ENCODE assay signal across 25 cellular contexts in genomic region chr15:31752363-31752762, GRCh38.
DNase-seq lines count a peak whose midpoint lies in the region; ATAC-seq and TF ChIP-seq lines count a peak whose summit lies in the region.
"Had no signal": no experiment of that assay in that cellular context is flagged by ENCODE, and none has a peak within 500 bp of the region (broad histone marks: within the 10 kb centered on the region; RNA-seq: fewer than 3 reads in every experiment).

No MANE protein-coding gene starts in this region.

- peak; percentile 1 for DNase-seq in IMR-90
- peak; percentile 11 for DNase-seq in SW480 (ENCODE audit: low spot score)
- DNase-seq in fibroblast of peridontal ligament (ENCODE audit: extremely low read depth) = peak; percentile 17
- DNase-seq in skeletal muscle cell (ENCODE audit: low read depth) = peak; percentile 4
- no peak for DNase-seq in tibial nerve (ENCODE audit: low spot score in 2 of 2)
- DNase-seq in activated CD8-positive, alpha-beta T cell treated with anti-CD3 and anti-CD28 coated beads, Interleukin-2, amount 10 ng/mL, durations not matched to agents 7 days and 5 days = no peak
- no peak for DNase-seq in MM.1S
- DNase-seq: activated CD4-positive, alpha-beta T cell treated with anti-CD3 and anti-CD28 coated beads for 36 hours; activated CD8-positive, alpha-beta memory T cell treated with anti-CD3 and anti-CD28 coated beads, Interleukin-2, amount 10 ng/mL, durations not matched to agents 7 days and 5 days; CD8-positive, alpha-beta memory T cell; glutamatergic neuron; KG1; left lung; NCI-H2107; NCI-H524; posterior cingulate gyrus; sigmoid colon; stimulated activated CD4-positive, alpha-beta T cell treated with anti-CD3 and anti-CD28 coated beads, Interleukin-1b, Interleukin-23, amount 100 ng/mL, for 48 hours; stimulated activated naive B cell treated with anti-CD40 and anti-IgM and Interleukin-4, amounts not matched to agents 10 μg/mL and 1 μg/mL and 100 μg/mL, for 72 hours; T-cell; tibial artery had no signal

- H3K56ac ChIP-seq in IMR-90 (ENCODE audit: extremely low read depth, insufficient read depth, low read length) = no peak overlapping the region

- H3K79me1 ChIP-seq in IMR-90 (ENCODE audit: low read depth in 1 of 2, low read length in 2 of 2) = no peaks in the 10 kb centered on the region

- no peak overlapping the region for H3K14ac ChIP-seq in IMR-90 (replicated peaks; ENCODE audit: low read depth, low read length)

- no peak overlapping the region for H3K4me3 Mint-ChIP-seq in activated CD8-positive, alpha-beta T cell treated with anti-CD3 and anti-CD28 coated beads, Interleukin-2, amount 10 ng/mL, durations not matched to agents 7 days and 5 days
- H3K4me3 Mint-ChIP-seq: activated CD4-positive, alpha-beta T cell treated with anti-CD3 and anti-CD28 coated beads for 36 hours; activated CD8-positive, alpha-beta memory T cell treated with anti-CD3 and anti-CD28 coated beads, Interleukin-2, amount 10 ng/mL, durations not matched to agents 7 days and 5 days; CD8-positive, alpha-beta memory T cell; dendritic cell treated with granulocyte-macrophage colony-stimulating factor and Interleukin-4, amounts not matched to agents 40 ng/mL and 50 ng/mL, for 4 days; nephron; stimulated activated naive B cell treated with anti-CD40 and anti-IgM and Interleukin-4, amounts not matched to agents 10 μg/mL and 1 μg/mL and 100 μg/mL, for 72 hours; T-cell had no signal

- H3K4me1 Mint-ChIP-seq in activated CD8-positive, alpha-beta T cell treated with anti-CD3 and anti-CD28 coated beads, Interleukin-2, amount 10 ng/mL, durations not matched to agents 7 days and 5 days (ENCODE audit: low read depth) = no peaks in the 10 kb centered on the region
- H3K4me1 Mint-ChIP-seq: activated CD4-positive, alpha-beta T cell treated with anti-CD3 and anti-CD28 coated beads for 36 hours; activated CD8-positive, alpha-beta memory T cell treated with anti-CD3 and anti-CD28 coated beads, Interleukin-2, amount 10 ng/mL, durations not matched to agents 7 days and 5 days; CD8-positive, alpha-beta memory T cell; nephron; stimulated activated naive B cell treated with anti-CD40 and anti-IgM and Interleukin-4, amounts not matched to agents 10 μg/mL and 1 μg/mL and 100 μg/mL, for 72 hours; T-cell had no signal

- H3K18ac ChIP-seq in IMR-90 (ENCODE audit: low read depth, low read length) = no peak overlapping the region

- intact Hi-C loops in IMR-90 (cut with micrococcal nuclease) = no loop called here

- no peaks in the 10 kb centered on the region for H3K79me2 ChIP-seq in MM.1S (ENCODE audit: low read length)

- H4K20me1 ChIP-seq in IMR-90 (ENCODE audit: insufficient read depth, low read length) (no peaks in the 10 kb centered on the region), MM.1S (ENCODE audit: insufficient read depth, low read length) (no peaks in the 10 kb centered on the region)

- H3K9me3 Mint-ChIP-seq in activated CD8-positive, alpha-beta T cell treated with anti-CD3 and anti-CD28 coated beads, Interleukin-2, amount 10 ng/mL, durations not matched to agents 7 days and 5 days (ENCODE audit: insufficient read depth) = no peaks in the 10 kb centered on the region
- H3K9me3 Mint-ChIP-seq: activated T-helper 2 cell treated with anti-CD3 and anti-CD28 coated beads, Interferon-gamma antibody, Interleukin-2, Interleukin-4, amounts not matched to agents 10 μg/mL and 5 μg/mL and 100 μg/mL, durations not matched to agents 14 hours and 24 hours and 36 hours; dendritic cell treated with granulocyte-macrophage colony-stimulating factor and Interleukin-4, amounts not matched to agents 40 ng/mL and 50 ng/mL, for 4 days had no signal

- TF ChIP-seq POLR2A in IMR-90 (IDR thresholded peaks at IDR 0.05; ENCODE audit: low read depth, low read length) = no peak
- no peak for TF ChIP-seq POLR2A in tibial nerve (IDR thresholded peaks at IDR 0.05)

- dilution Hi-C loops in IMR-90 (cut with HindIII; ENCODE audit: low sequenced_read_pairs, unreplicated experiment) = no loop called here

- H3K9me2 ChIP-seq in MM.1S (replicated peaks; ENCODE audit: insufficient read depth, low read length) = no peaks in the 10 kb centered on the region

- no peak overlapping the region for H2BK5ac ChIP-seq in IMR-90 (ENCODE audit: low read depth, low read length, poor library complexity, severe bottlenecking)

- H4K8ac ChIP-seq in IMR-90 (ENCODE audit: low read depth in 2 of 2, low read length in 2 of 2) = no peak overlapping the region

- CTCF ChIA-PET in IMR-90 (lab: Yijun Ruan, JAX) = no interaction called here
- CTCF ChIA-PET in activated CD8-positive, alpha-beta T cell treated with anti-CD3 and anti-CD28 coated beads, Interleukin-2, amount 10 ng/mL, durations not matched to agents 7 days and 5 days (lab: Charles Lee) = no interaction called here

- no peak for TF ChIP-seq RAD21 in IMR-90 (IDR thresholded peaks at IDR 0.05; ENCODE audit: low read length)

- H4K91ac ChIP-seq in IMR-90 (ENCODE audit: insufficient read depth, low read depth, low read length) = no peak overlapping the region

- WGBS in IMR-90 (ENCODE audit: extremely low coverage in 2 of 2, insufficient read length in 1 of 2), 2 experiments = no CpG with 5 or more reads among the region's 1 CpG
- 22 to 32% methylated on average over 1 of the region's 1 CpG for WGBS in tibial nerve, 2 donors

- peaks cover 7% of the 10 kb centered on the region for H3K27me3 Mint-ChIP-seq in activated CD8-positive, alpha-beta T cell treated with anti-CD3 and anti-CD28 coated beads, Interleukin-2, amount 10 ng/mL, durations not matched to agents 7 days and 5 days (ENCODE audit: low read depth)

- H3K9me1 ChIP-seq in IMR-90 (ENCODE audit: insufficient read depth, low read length) = no peaks in the 10 kb centered on the region

- BruUV-seq in IMR-90 (replicated peaks; lab: Mats Ljungman, UMichigan) = no TSS peak

- H3K4ac ChIP-seq in IMR-90 (ENCODE audit: low read depth, low read length) = no peak overlapping the region

- H2BK15ac ChIP-seq in IMR-90 (ENCODE audit: low read depth, low read length) = no peak overlapping the region

- no peaks in the 10 kb centered on the region for H3K36me3 Mint-ChIP-seq in activated CD8-positive, alpha-beta T cell treated with anti-CD3 and anti-CD28 coated beads, Interleukin-2, amount 10 ng/mL, durations not matched to agents 7 days and 5 days (ENCODE audit: low read depth)
- H3K36me3 Mint-ChIP-seq: activated CD8-positive, alpha-beta memory T cell treated with anti-CD3 and anti-CD28 coated beads, Interleukin-2, amount 10 ng/mL, durations not matched to agents 7 days and 5 days; CD8-positive, alpha-beta memory T cell; T-cell had no signal

- no peak overlapping the region for H3K4me2 ChIP-seq in IMR-90 (ENCODE audit: low read depth, low read length)
- H3K4me2 ChIP-seq in MM.1S (ENCODE audit: low read depth, low read length) = no peak overlapping the region

- no peak overlapping the region for H4K5ac ChIP-seq in IMR-90 (ENCODE audit: low read depth, low read length)

- H3K27me3 ChIP-seq in IMR-90 (ENCODE audit: control insufficient read depth, insufficient read depth, low read length) (no peaks in the 10 kb centered on the region), tibial nerve (no peaks in the 10 kb centered on the region), MM.1S (replicated peaks; ENCODE audit: insufficient read depth, low read length) (no peaks in the 10 kb centered on the region)
- H3K27me3 ChIP-seq: left lung, sigmoid colon, tibial artery had no signal

- no peak overlapping the region for H2AK9ac ChIP-seq in IMR-90 (replicated peaks; ENCODE audit: low read depth, low read length, poor library complexity)

- H3K4me1 ChIP-seq in IMR-90 (ENCODE audit: control insufficient read depth, insufficient read depth, low read length) (no peaks in the 10 kb centered on the region), tibial nerve (peaks cover 0 to 12% (median 0%) of the 10 kb centered on the region in 4 donors), MM.1S (ENCODE audit: low read length) (no peaks in the 10 kb centered on the region)
- H3K4me1 ChIP-seq: left lung, sigmoid colon, tibial artery had no signal

- H3K27ac ChIP-seq in IMR-90 (ENCODE audit: insufficient read depth, low read length) (no peak overlapping the region), tibial nerve (no peak overlapping the region), MM.1S (ENCODE audit: low read length) (no peak overlapping the region)
- H3K27ac ChIP-seq: left lung, sigmoid colon, tibial artery had no signal

- H3K4me3 ChIP-seq in IMR-90 (ENCODE audit: insufficient read depth, low read depth, low read length) = no peak overlapping the region
- H3K4me3 ChIP-seq in skeletal muscle cell (ENCODE audit: low read depth, low read length) = no peak overlapping the region
- no peak overlapping the region for H3K4me3 ChIP-seq in tibial nerve
- no peak overlapping the region for H3K4me3 ChIP-seq in MM.1S (ENCODE audit: low read length)
- H3K4me3 ChIP-seq: GM12878, left lung, sigmoid colon, tibial artery had no signal

- H3K9me3 ChIP-seq in IMR-90 (ENCODE audit: control insufficient read depth, insufficient read depth, low read length) (no peaks in the 10 kb centered on the region), tibial nerve (peaks cover 0 to 23% (median 0%) of the 10 kb centered on the region in 4 donors), MM.1S (replicated peaks; ENCODE audit: insufficient read depth, low read length) (no peaks in the 10 kb centered on the region)
- H3K9me3 ChIP-seq: left lung, sigmoid colon had no signal

- no peak overlapping the region for H2BK120ac ChIP-seq in IMR-90 (ENCODE audit: low read depth, low read length)

- TF ChIP-seq EP300 in tibial nerve (IDR thresholded peaks at IDR 0.05) = peak in 1 of 2 donors; percentile 21

- no peak overlapping the region for H2AK5ac ChIP-seq in IMR-90 (ENCODE audit: low read depth, low read length)

- in situ Hi-C loops in IMR-90 (cut with MboI; ENCODE audit: low sequenced_read_pairs) = no loop called here

- H3K27ac Mint-ChIP-seq in activated CD8-positive, alpha-beta T cell treated with anti-CD3 and anti-CD28 coated beads, Interleukin-2, amount 10 ng/mL, durations not matched to agents 7 days and 5 days = no peak overlapping the region
- H3K27ac Mint-ChIP-seq: activated CD4-positive, alpha-beta T cell treated with anti-CD3 and anti-CD28 coated beads for 36 hours; activated CD8-positive, alpha-beta memory T cell treated with anti-CD3 and anti-CD28 coated beads, Interleukin-2, amount 10 ng/mL, durations not matched to agents 7 days and 5 days; activated T-helper 2 cell treated with anti-CD3 and anti-CD28 coated beads, Interferon-gamma antibody, Interleukin-2, Interleukin-4, amounts not matched to agents 10 μg/mL and 5 μg/mL and 100 μg/mL, durations not matched to agents 14 hours and 24 hours and 36 hours; CD8-positive, alpha-beta memory T cell; dendritic cell treated with granulocyte-macrophage colony-stimulating factor and Interleukin-4, amounts not matched to agents 40 ng/mL and 50 ng/mL, for 4 days; nephron; stimulated activated naive B cell treated with anti-CD40 and anti-IgM and Interleukin-4, amounts not matched to agents 10 μg/mL and 1 μg/mL and 100 μg/mL, for 72 hours; T-cell had no signal

- H2BK20ac ChIP-seq in IMR-90 (ENCODE audit: low read depth, low read length) = no peak overlapping the region

- H3K36me3 ChIP-seq in IMR-90 (ENCODE audit: control insufficient read depth, insufficient read depth, low read length) (no peaks in the 10 kb centered on the region), tibial nerve (no peaks in the 10 kb centered on the region), MM.1S (replicated peaks; ENCODE audit: insufficient read depth, low read length) (no peaks in the 10 kb centered on the region)
- H3K36me3 ChIP-seq: left lung, sigmoid colon, tibial artery had no signal

- no peak overlapping the region for H3K23ac ChIP-seq in IMR-90 (ENCODE audit: low read depth, low read length)

- H3F3A ChIP-seq in MM.1S (ENCODE audit: insufficient read depth, low read length) = no peaks in the 10 kb centered on the region

- POLR2A ChIA-PET in IMR-90 (lab: Charles Lee; ENCODE audit: unreplicated experiment) = no interaction called here
- POLR2A ChIA-PET in activated CD8-positive, alpha-beta T cell treated with anti-CD3 and anti-CD28 coated beads, Interleukin-2, amount 10 ng/mL, durations not matched to agents 7 days and 5 days (lab: Charles Lee) = no interaction called here

- ATAC-seq in IMR-90 (ENCODE audit: low read depth) = no peak
- no peak for ATAC-seq in activated CD8-positive, alpha-beta T cell treated with anti-CD3 and anti-CD28 coated beads, Interleukin-2, amount 10 ng/mL, durations not matched to agents 7 days and 5 days
- ATAC-seq: activated CD4-positive, alpha-beta T cell treated with anti-CD3 and anti-CD28 coated beads for 36 hours; activated CD8-positive, alpha-beta memory T cell treated with anti-CD3 and anti-CD28 coated beads, Interleukin-2, amount 10 ng/mL, durations not matched to agents 7 days and 5 days; GM12878; left lung; stimulated activated naive B cell treated with anti-CD40 and anti-IgM and Interleukin-4, amounts not matched to agents 10 μg/mL and 1 μg/mL and 100 μg/mL, for 72 hours; T-cell had no signal

- TF ChIP-seq CTCF in IMR-90 (conservative IDR thresholded peaks at IDR 0.05; ENCODE audit: low read depth, low read length) (no peak), tibial nerve (IDR thresholded peaks at IDR 0.05) (no peak), MM.1S (IDR thresholded peaks at IDR 0.05; ENCODE audit: low read length) (no peak)

- H2AFZ ChIP-seq in IMR-90 (replicated peaks; ENCODE audit: low read length, poor library complexity) (no peak overlapping the region), MM.1S (ENCODE audit: low read length) (no peak overlapping the region)

- H3K9ac ChIP-seq in IMR-90 (ENCODE audit: low read depth, low read length) (no peak overlapping the region), MM.1S (ENCODE audit: low read length) (no peak overlapping the region)

Comparison
In these comparisons a context has a peak if more than half of its experiments do, and no peak if none do; other contexts are left out.
1. DNase-seq: peak in IMR-90 (single experiment), SW480 (single experiment), fibroblast of peridontal ligament (single experiment) and skeletal muscle cell (single experiment); none in tibial nerve (0 of 2), activated CD8-positive, alpha-beta T cell treated with anti-CD3 and anti-CD28 coated beads, Interleukin-2, amount 10 ng/mL, durations not matched to agents 7 days and 5 days (single experiment) and MM.1S (single experiment).